24 cellular contexts compared by ENCODE assay signal in the genomic region with DNA sequence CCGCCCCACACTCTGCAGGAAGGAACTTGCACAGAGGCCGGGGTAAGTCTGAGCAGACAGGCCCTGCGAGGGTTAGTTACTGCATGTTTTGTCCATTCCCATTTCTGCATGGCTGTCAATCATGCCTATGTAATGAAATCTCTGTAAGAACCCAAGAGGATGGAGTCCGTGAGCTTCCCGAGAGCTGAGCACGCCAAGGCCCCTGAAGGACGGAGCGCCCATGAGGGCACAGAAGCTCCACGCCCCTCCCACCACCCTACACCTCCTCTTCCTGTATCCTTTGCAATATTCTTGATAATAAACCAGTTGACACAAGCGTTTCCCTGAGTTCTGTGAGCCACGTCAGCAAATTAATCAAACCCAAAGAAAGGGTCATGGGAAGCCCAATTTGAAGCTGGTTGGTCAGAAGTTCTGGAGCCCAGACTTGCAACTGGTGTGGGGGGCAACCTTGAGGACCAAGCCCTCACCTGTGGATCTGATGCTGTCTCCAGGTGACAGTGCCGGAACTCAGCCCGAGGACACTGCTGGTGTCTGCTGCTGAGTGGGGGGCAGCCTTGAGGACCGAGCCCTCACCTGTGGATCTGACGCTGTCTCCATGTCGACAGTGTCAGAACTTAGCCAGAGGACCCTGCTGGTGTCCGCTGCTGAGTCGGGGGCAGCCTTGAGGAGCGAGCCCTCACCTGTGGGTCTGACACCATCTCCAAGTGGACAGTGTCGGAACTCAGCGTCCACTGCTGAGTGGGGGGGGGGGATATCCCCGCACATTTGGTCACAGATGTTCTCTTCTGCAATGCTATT.
"Had no signal": no experiment of that assay in that cellular context is flagged by ENCODE, and none has a peak within 500 bp of the region (broad histone marks: within the 10 kb centered on the region; RNA-seq: fewer than 3 reads in every experiment).

No MANE protein-coding gene starts in this region.

- FAIRE-seq: endothelial cell of umbilical vein had no signal

- H3K4me1 ChIP-seq: ascending aorta, gastroesophageal sphincter, right atrium auricular region had no signal

- ATAC-seq: activated CD4-positive, alpha-beta T cell treated with anti-CD3 and anti-CD28 coated beads for 36 hours; activated CD8-positive, alpha-beta T cell treated with anti-CD3 and anti-CD28 coated beads, Interleukin-2, amount 10 ng/mL, durations not matched to agents 7 days and 5 days; effector memory CD8-positive, alpha-beta T cell; gastroesophageal sphincter; naive thymus-derived CD4-positive, alpha-beta T cell; stimulated activated memory B cell treated with anti-CD40 and anti-IgM and Interleukin-4, amounts not matched to agents 10 μg/mL and 1 μg/mL and 100 μg/mL, for 72 hours; stimulated activated naive CD8-positive, alpha-beta T cell treated with anti-CD3 and anti-CD28 coated beads, Interleukin-15, amount 100 ng/mL, for 72 hours; WTC11 had no signal

- H3K27me3 ChIP-seq: ascending aorta, cardiac muscle cell, right atrium auricular region, thyroid gland had no signal

- H3K27ac ChIP-seq: ascending aorta, cardiac muscle cell, gastroesophageal sphincter, right atrium auricular region, thyroid gland had no signal

- DNase-seq: activated CD4-positive, alpha-beta T cell treated with anti-CD3 and anti-CD28 coated beads for 36 hours; activated CD8-positive, alpha-beta T cell treated with anti-CD3 and anti-CD28 coated beads, Interleukin-2, amount 10 ng/mL, durations not matched to agents 7 days and 5 days; activated gamma-delta T cell; activated naive CD4-positive, alpha-beta T cell treated with anti-CD3 and anti-CD28 coated beads, Interleukin-2, amount 10 ng/mL, durations not matched to agents 7 days and 5 days; activated naive CD8-positive, alpha-beta T cell treated with anti-CD3 and anti-CD28 coated beads, Interleukin-2, amount 10 ng/mL, durations not matched to agents 7 days and 5 days; cortex of kidney; effector memory CD8-positive, alpha-beta T cell; hypothalamus; immature natural killer cell; midbrain; naive thymus-derived CD4-positive, alpha-beta T cell; occipital lobe; stimulated activated CD4-positive, alpha-beta T cell treated with anti-CD3 and anti-CD28 coated beads, Interleukin-4, amount 100 ng/mL, for 4 hours; stimulated activated CD8-positive, alpha-beta memory T cell treated with anti-CD3 and anti-CD28 coated beads, Interleukin-4, amount 100 ng/mL, for 48 hours; stimulated activated naive CD8-positive, alpha-beta T cell treated with anti-CD3 and anti-CD28 coated beads, Interleukin-15, amount 100 ng/mL, for 72 hours; T-helper 2 cell; thyroid gland had no signal

- H3K36me3 ChIP-seq: ascending aorta, cardiac muscle cell, gastroesophageal sphincter, right atrium auricular region, thyroid gland had no signal

- H3K4me3 ChIP-seq: ascending aorta, cardiac muscle cell, gastroesophageal sphincter, right atrium auricular region, thyroid gland had no signal

- H3K9me3 ChIP-seq: ascending aorta, gastroesophageal sphincter, right atrium auricular region, thyroid gland had no signal
